8 cellular contexts compared by ENCODE assay signal in the genomic region with DNA sequence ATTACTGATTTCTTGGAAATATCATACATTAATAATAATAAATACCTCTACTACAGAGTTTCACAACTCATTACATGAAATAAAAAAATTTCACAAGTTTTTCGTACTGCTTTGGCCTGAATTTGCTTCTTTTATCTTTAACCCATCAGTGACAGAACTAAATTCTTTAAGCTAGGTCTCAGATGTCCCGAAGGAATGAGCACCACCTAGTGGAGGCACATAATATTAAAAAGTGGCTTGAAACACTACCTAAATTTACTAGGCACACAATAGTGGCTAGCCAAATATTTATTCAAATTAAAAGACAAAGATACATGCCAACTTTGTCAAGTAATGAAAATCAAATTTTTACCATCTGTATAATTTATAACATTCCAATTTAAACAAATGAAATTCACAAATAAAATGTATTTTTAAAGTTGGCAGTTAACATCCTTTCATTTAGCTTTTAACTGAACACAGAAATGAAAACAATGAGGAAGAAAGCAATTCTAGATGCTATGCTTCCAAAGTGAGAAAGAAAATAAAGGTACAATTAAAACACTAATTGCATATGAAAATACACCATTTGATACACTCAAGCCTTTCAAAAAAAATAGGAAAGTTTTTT.
A peak's percentile ranks its signal among the peaks of the same experiment; 100 is the strongest.
DNase-seq lines count a peak whose midpoint lies in the region; ATAC-seq and TF ChIP-seq lines count a peak whose summit lies in the region.

No MANE protein-coding gene starts in this region.

- no peaks in the 10 kb centered on the region for H3K36me3 Mint-ChIP-seq in Caco-2 (ENCODE audit: insufficient read depth, unreplicated experiment)
- no peaks in the 10 kb centered on the region for H3K36me3 Mint-ChIP-seq in dendritic cell treated with granulocyte-macrophage colony-stimulating factor and Interleukin-4, amounts not matched to agents 40 ng/mL and 50 ng/mL, for 4 days (ENCODE audit: low read depth)

- ATAC-seq in GM18519 (IDR thresholded peaks at IDR 0.05; ENCODE audit: low FRiP score, unreplicated experiment) = peak; percentile 51
- peak; percentile 79 to 81 for ATAC-seq in lower lobe of right lung
- ATAC-seq in GM21360 (IDR thresholded peaks at IDR 0.05; ENCODE audit: unreplicated experiment) = no peak

- 0 out of 2 replicates have a peak, but pooled peaks cover 7% of the 10 kb centered on the region for H3K4me1 ChIP-seq in Caco-2
- peaks cover 20% of the 10 kb centered on the region for H3K4me1 ChIP-seq in lower lobe of right lung
- H3K4me1 ChIP-seq in vagina = peaks cover 14% of the 10 kb centered on the region

- H3K4me1 Mint-ChIP-seq in Caco-2 (ENCODE audit: low read depth, unreplicated experiment) = peaks cover 22% of the 10 kb centered on the region
- peaks cover 18% of the 10 kb centered on the region for H3K4me1 Mint-ChIP-seq in dendritic cell treated with granulocyte-macrophage colony-stimulating factor and Interleukin-4, amounts not matched to agents 40 ng/mL and 50 ng/mL, for 4 days (ENCODE audit: low read depth)

- DNase-seq in Caco-2 = peak in 1 of 2 experiments; percentile 69
- peak; percentile 15 for DNase-seq in HuH-7.5 (ENCODE audit: low spot score)
- DNase-seq in SK-MEL-5 (ENCODE audit: low read depth, low spot score) = peak; percentile 63
- DNase-seq in lower lobe of right lung = no peak
- DNase-seq in vagina (ENCODE audit: extremely low spot score in 2 of 2) = no peak

- BruUV-seq in Caco-2 (replicated peaks; lab: Mats Ljungman, UMichigan) = no TSS peak

- POLR2A ChIA-PET in Caco-2 (lab: Charles Lee) = interaction anchor here (0.7 kb wide), 1 partner anchor 123 kb away, joined by 4 read pairs; no protein-coding TSS in a partner anchor

- H3K4me3 ChIP-seq in Caco-2 (ENCODE audit: low read depth, low read length) (no peak overlapping the region), lower lobe of right lung (no peak overlapping the region), vagina (no peak overlapping the region)

- no peak overlapping the region for H3K4me3 Mint-ChIP-seq in Caco-2 (ENCODE audit: unreplicated experiment)
- H3K4me3 Mint-ChIP-seq in dendritic cell treated with granulocyte-macrophage colony-stimulating factor and Interleukin-4, amounts not matched to agents 40 ng/mL and 50 ng/mL, for 4 days = no peak overlapping the region

- H3K27ac Mint-ChIP-seq in Caco-2 (ENCODE audit: unreplicated experiment) = no peak overlapping the region
- H3K27ac Mint-ChIP-seq in dendritic cell treated with granulocyte-macrophage colony-stimulating factor and Interleukin-4, amounts not matched to agents 40 ng/mL and 50 ng/mL, for 4 days = peak overlapping the region; percentile 86

- no peak overlapping the region for H3K27ac ChIP-seq in lower lobe of right lung
- no peak overlapping the region for H3K27ac ChIP-seq in vagina

- intact Hi-C loops in Caco-2 (cut with micrococcal nuclease; ENCODE audit: unreplicated experiment) (loop anchor here (1.0 to 5.0 kb wide), 6 partner anchors 63 to 622 kb away; no protein-coding TSS in a partner anchor), lower lobe of right lung (cut with DNase I) (no loop called here), vagina (cut with DNase I) (loop anchor here (5.0 kb wide), 1 partner anchor 437 kb away; no protein-coding TSS in a partner anchor)
- intact Hi-C loops in dendritic cell treated with granulocyte-macrophage colony-stimulating factor and Interleukin-4, amounts not matched to agents 40 ng/mL and 50 ng/mL, for 4 days (cut with micrococcal nuclease) = loop anchor here (1.0 to 10.0 kb wide), 6 partner anchors 205 to 807 kb away; no protein-coding TSS in a partner anchor

- H3K27me3 ChIP-seq in Caco-2 (replicated peaks; ENCODE audit: control insufficient read depth, insufficient read depth, low read length) = no peaks in the 10 kb centered on the region
- H3K27me3 ChIP-seq in lower lobe of right lung (ENCODE audit: low read depth) = no peaks in the 10 kb centered on the region
- no peaks in the 10 kb centered on the region for H3K27me3 ChIP-seq in vagina

- TF ChIP-seq POLR2A in vagina (IDR thresholded peaks at IDR 0.05) = no peak

- TF ChIP-seq CTCF in Caco-2 (IDR thresholded peaks at IDR 0.05; ENCODE audit: insufficient read depth in 1 of 2, low read depth in 1 of 2, low read length in 1 of 2, severe bottlenecking in 1 of 2, unreplicated experiment in 1 of 2) (peak; percentile 75 to 88), lower lobe of right lung (IDR thresholded peaks at IDR 0.05) (peak; percentile 63), vagina (IDR thresholded peaks at IDR 0.05) (peak; percentile 37 to 66 (median 51))

- H3K9me3 Mint-ChIP-seq in Caco-2 (ENCODE audit: unreplicated experiment) = no peaks in the 10 kb centered on the region
- H3K9me3 Mint-ChIP-seq in dendritic cell treated with granulocyte-macrophage colony-stimulating factor and Interleukin-4, amounts not matched to agents 40 ng/mL and 50 ng/mL, for 4 days = no peaks in the 10 kb centered on the region

- H3K9me3 ChIP-seq in Caco-2 (no peaks in the 10 kb centered on the region), lower lobe of right lung (no peaks in the 10 kb centered on the region), vagina (no peaks in the 10 kb centered on the region)

- no peaks in the 10 kb centered on the region for H3K27me3 Mint-ChIP-seq in Caco-2 (ENCODE audit: insufficient read depth, unreplicated experiment)
- no peaks in the 10 kb centered on the region for H3K27me3 Mint-ChIP-seq in dendritic cell treated with granulocyte-macrophage colony-stimulating factor and Interleukin-4, amounts not matched to agents 40 ng/mL and 50 ng/mL, for 4 days

- in situ Hi-C loops in SK-MEL-5 (cut with HindIII; ENCODE audit: low pct_unique_long_range_greater_than_20kb, low sequenced_read_pairs) = no loop called here

- CTCF ChIA-PET in Caco-2 (lab: Charles Lee) = interaction anchor here (0.6 to 1.2 kb wide), 11 partner anchors 13 to 438 kb away, joined by 3 to 21 read pairs (median 4); no protein-coding TSS in a partner anchor

- H3K36me3 ChIP-seq in Caco-2 (ENCODE audit: control insufficient read depth, insufficient read depth, low read length) (no peaks in the 10 kb centered on the region; the same call in 1 of the 2 replicates), lower lobe of right lung (no peaks in the 10 kb centered on the region), vagina (no peaks in the 10 kb centered on the region)

Comparison
In these comparisons a context has a peak if more than half of its experiments do, and no peak if none do; other contexts are left out.
1. DNase-seq: peak in HuH-7.5 (single experiment) and SK-MEL-5 (single experiment); none in lower lobe of right lung (single experiment) and vagina (0 of 2).
2. Peak in every context shown above with its lines, with median percentiles within 50 percentile points of each other: CTCF ChIP-seq.